In the genomic region with DNA sequence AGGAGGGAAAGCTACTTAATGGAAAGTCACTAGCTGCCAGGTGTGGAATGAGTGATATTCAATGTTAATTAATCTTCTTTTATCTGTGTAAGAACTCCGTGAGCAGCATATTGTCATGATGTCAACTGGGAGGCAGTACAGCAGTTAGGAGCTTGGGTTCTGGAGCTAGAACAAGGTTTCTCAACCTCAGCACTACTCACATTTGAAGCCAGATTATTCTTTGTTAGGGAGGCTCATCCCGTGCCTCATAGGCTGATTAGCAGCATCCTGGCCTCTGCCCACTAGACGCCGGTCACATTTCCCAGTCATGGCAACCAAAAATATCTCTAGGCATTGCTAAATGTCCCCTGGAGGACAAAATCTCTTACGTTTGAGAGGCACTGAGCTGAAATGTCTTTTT, we compare ENCODE assay signal across 20 cellular contexts. TPM values are rescaled to one million over a fixed set of nuclear protein-coding genes. Genes with fewer than 3 reads are reported as not detected.
A peak's percentile ranks its signal among the peaks of the same experiment; 100 is the strongest.
DNase-seq lines count a peak whose midpoint lies in the region; ATAC-seq lines count a peak whose summit lies in the region.
"Had no signal": no experiment of that assay in that cellular context is flagged by ENCODE, and none has a peak within 500 bp of the region (broad histone marks: within the 10 kb centered on the region; RNA-seq: fewer than 3 reads in every experiment).

No MANE protein-coding gene starts in this region.

- H3K36me3 ChIP-seq in GM23248 (ENCODE audit: low read depth), result no peaks in the 10 kb centered on the region
- H3K36me3 ChIP-seq: BLaER1 treated with 17β-estradiol and CSF1 and Interleukin-3, amounts not matched to agents 10 nM and 100 nM had no signal

- H3K9ac ChIP-seq in GM23248, result no peak overlapping the region
- H3K9ac ChIP-seq: BLaER1 treated with 17β-estradiol and CSF1 and Interleukin-3, amounts not matched to agents 10 nM and 100 nM had no signal

- H3K4me1 ChIP-seq in GM23248 (ENCODE audit: insufficient read depth), result peaks cover 21% of the 10 kb centered on the region
- H3K4me1 ChIP-seq: A549 had no signal

- peaks cover 11% of the 10 kb centered on the region for H3F3A ChIP-seq in GM23248 (ENCODE audit: insufficient read depth)

- 29 to 34% methylated on average over 5 of the region's 5 CpGs for WGBS in GM23248 (ENCODE audit: low coverage in 1 of 2, low lambda C conversion rate in 2 of 2, missing lambda C conversion rate in 2 of 2), 2 experiments

- ATAC-seq in GM18868 (IDR thresholded peaks at IDR 0.05; ENCODE audit: unreplicated experiment) (no peak), GM21529 (IDR thresholded peaks at IDR 0.05; ENCODE audit: unreplicated experiment) (no peak)
- ATAC-seq: A549; CD8-positive, alpha-beta T cell; PC-3 had no signal

- H3K9me3 ChIP-seq in GM23248 (ENCODE audit: low read depth), result no peaks in the 10 kb centered on the region

- H3K27me3 ChIP-seq in GM23248 (replicated peaks; ENCODE audit: insufficient read depth) (no peaks in the 10 kb centered on the region), layer of hippocampus (ENCODE audit: control insufficient read depth, insufficient read depth, low read length) (no peaks in the 10 kb centered on the region)
- H3K27me3 ChIP-seq: BLaER1 treated with 17β-estradiol and CSF1 and Interleukin-3, amounts not matched to agents 10 nM and 100 nM had no signal

- H3K4me2 ChIP-seq in GM23248 (ENCODE audit: unreplicated experiment), result no peak overlapping the region
- H3K4me2 ChIP-seq: A549; BLaER1 treated with 17β-estradiol and CSF1 and Interleukin-3, amounts not matched to agents 10 nM and 100 nM had no signal

- no peaks in the 10 kb centered on the region for H3K9me2 ChIP-seq in GM23248 (ENCODE audit: insufficient read depth)

- no peak overlapping the region for H3K4me3 ChIP-seq in GM23248
- H3K4me3 ChIP-seq: A549; BLaER1 treated with 17β-estradiol and CSF1 and Interleukin-3, amounts not matched to agents 10 nM and 100 nM had no signal

- H3K79me2 ChIP-seq in GM23248 (ENCODE audit: insufficient read depth), result no peaks in the 10 kb centered on the region

- H3K27ac ChIP-seq in GM23248, result no peak overlapping the region
- H3K27ac ChIP-seq in caudate nucleus (ENCODE audit: low read depth, low read length), result peak overlapping the region; percentile 95
- H3K27ac ChIP-seq in layer of hippocampus (ENCODE audit: low read depth, low read length), result peak overlapping the region; percentile 90
- H3K27ac ChIP-seq in substantia nigra (ENCODE audit: low read depth, low read length, poor library complexity, severe bottlenecking), result peak overlapping the region; percentile 98
- H3K27ac ChIP-seq: A549; BLaER1 treated with 17β-estradiol and CSF1 and Interleukin-3, amounts not matched to agents 10 nM and 100 nM had no signal

- in situ Hi-C loops in GM23248 (cut with MboI), result no loop called here

- no peak overlapping the region for H2AFZ ChIP-seq in GM23248

- peak; percentile 54 for DNase-seq in GM23248
- peak in 3 of 61 donors; percentile 17 to 39 (median 32) for DNase-seq in caudate nucleus (lab: John Stamatoyannopoulos, UW)
- peak in 6 of 49 donors; percentile 1 to 48 (median 24) for DNase-seq in substantia nigra (lab: John Stamatoyannopoulos, UW)
- DNase-seq in dedifferentiated amniotic fluid mesenchymal stem cell (ENCODE audit: extremely low spot score), result no peak
- DNase-seq: Calu3; CD8-positive, alpha-beta T cell; DMS53; H7; HFFc6; NCI-H1417; NCI-H187 treated with DMSO at 0.1 percent for 48 hours; NCI-H2227 treated with DMSO at 0.1 percent for 48 hours; NCI-H510A treated with DMSO at 0.1 percent for 48 hours; PC-3; RPMI8226 had no signal

- no peaks in the 10 kb centered on the region for H4K20me1 ChIP-seq in GM23248 (ENCODE audit: insufficient read depth)
- H4K20me1 ChIP-seq: BLaER1 treated with 17β-estradiol and CSF1 and Interleukin-3, amounts not matched to agents 10 nM and 100 nM had no signal

RNA-seq across cellular contexts. Expression of a gene that starts 41.2 kb away (rescaled TPM):
- total RNA-seq in GM23248 (2014; rRNA removed; shearing (Covaris generic)), result not detected in 2 replicates
- polyA plus RNA-seq in GM23248 (2016; fragmentation: Nextera tagmentation; extraction: Ambion mirVana), result 0.38 and 0.41 TPM in 2 replicates
- total RNA-seq: CD8-positive, alpha-beta T cell had no signal
